Comparison of ENCODE assay signal across 25 cellular contexts in the genomic region with DNA sequence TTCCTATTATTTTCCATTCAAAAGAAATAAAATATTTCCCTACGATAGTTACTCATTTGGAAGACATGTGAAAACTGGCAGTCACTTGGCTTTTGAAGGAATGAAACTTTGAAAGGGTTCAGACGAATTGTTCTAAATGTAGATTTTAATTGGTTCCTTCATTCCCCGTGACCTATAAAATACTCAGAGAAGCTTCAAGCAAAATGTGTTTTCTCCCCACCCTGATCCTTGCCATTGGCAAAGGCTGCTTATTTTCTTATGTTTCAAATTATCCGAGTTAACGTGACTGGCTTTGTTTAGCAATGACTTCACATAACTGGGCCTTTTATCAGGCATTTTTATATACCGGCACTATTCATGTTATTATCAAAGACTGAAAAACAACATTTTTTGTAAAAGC.
"Had no signal": no experiment of that assay in that cellular context is flagged by ENCODE, and none has a peak within 500 bp of the region (broad histone marks: within the 10 kb centered on the region; RNA-seq: fewer than 3 reads in every experiment).

No MANE protein-coding gene starts in this region.

- H3K27me3 Mint-ChIP-seq: activated CD4-positive, alpha-beta T cell treated with anti-CD3 and anti-CD28 coated beads, Interleukin-2, amount 10 ng/mL, durations not matched to agents 7 days and 5 days; activated CD8-positive, alpha-beta memory T cell treated with anti-CD3 and anti-CD28 coated beads, Interleukin-2, amount 10 ng/mL, durations not matched to agents 7 days and 5 days; activated CD8-positive, alpha-beta T cell treated with anti-CD3 and anti-CD28 coated beads for 36 hours; stimulated activated memory B cell treated with anti-CD40 and anti-IgM and Interleukin-4, amounts not matched to agents 10 μg/mL and 1 μg/mL and 100 μg/mL, for 72 hours had no signal

- ATAC-seq: activated CD8-positive, alpha-beta memory T cell treated with anti-CD3 and anti-CD28 coated beads, Interleukin-2, amount 10 ng/mL, durations not matched to agents 7 days and 5 days; activated CD8-positive, alpha-beta T cell treated with anti-CD3 and anti-CD28 coated beads for 36 hours; activated naive CD4-positive, alpha-beta T cell treated with anti-CD3 and anti-CD28 coated beads, Interleukin-2, amount 50 U/mL, for 72 hours; natural killer cell; stimulated activated memory B cell treated with anti-CD40 and anti-IgM and Interleukin-4, amounts not matched to agents 10 μg/mL and 1 μg/mL and 100 μg/mL, for 72 hours had no signal

- DNase-seq: activated CD4-positive, alpha-beta T cell treated with anti-CD3 and anti-CD28 coated beads, Interleukin-2, amount 10 ng/mL, durations not matched to agents 7 days and 5 days; activated CD4-positive, CD25-positive, alpha-beta regulatory T cell treated with anti-CD3 and anti-CD28 coated beads, Interleukin-2, amount 50 U/mL, for 72 hours; activated CD8-positive, alpha-beta memory T cell treated with anti-CD3 and anti-CD28 coated beads, Interleukin-2, amount 10 ng/mL, durations not matched to agents 7 days and 5 days; activated CD8-positive, alpha-beta T cell treated with anti-CD3 and anti-CD28 coated beads for 36 hours; activated gamma-delta T cell; activated T-cell treated with anti-CD3 and anti-CD28 coated beads for 4 hours; adrenal gland; central memory CD4-positive, alpha-beta T cell; effector memory CD4-positive, alpha-beta T cell; glutamatergic neuron; left ventricle myocardium inferior; mammary epithelial cell; midbrain; natural killer cell; sigmoid colon; stimulated activated CD4-positive, alpha-beta T cell treated with anti-CD3 and anti-CD28 coated beads, Interleukin-15, amount 100 ng/mL, for 24 hours; trophoblast cell; WERI-Rb-1 had no signal

- H3K4me3 ChIP-seq: adrenal gland, ascending aorta, esophagus muscularis mucosa, hepatocyte, left ventricle myocardium inferior, sigmoid colon, smooth muscle cell, vagina had no signal

- H3K4me1 Mint-ChIP-seq: activated CD4-positive, alpha-beta T cell treated with anti-CD3 and anti-CD28 coated beads, Interleukin-2, amount 10 ng/mL, durations not matched to agents 7 days and 5 days; activated CD8-positive, alpha-beta memory T cell treated with anti-CD3 and anti-CD28 coated beads, Interleukin-2, amount 10 ng/mL, durations not matched to agents 7 days and 5 days; natural killer cell; stimulated activated memory B cell treated with anti-CD40 and anti-IgM and Interleukin-4, amounts not matched to agents 10 μg/mL and 1 μg/mL and 100 μg/mL, for 72 hours had no signal

- H3K36me3 Mint-ChIP-seq: activated CD8-positive, alpha-beta memory T cell treated with anti-CD3 and anti-CD28 coated beads, Interleukin-2, amount 10 ng/mL, durations not matched to agents 7 days and 5 days; activated naive CD4-positive, alpha-beta T cell treated with anti-CD3 and anti-CD28 coated beads, Interleukin-2, amount 50 U/mL, for 72 hours; natural killer cell; stimulated activated memory B cell treated with anti-CD40 and anti-IgM and Interleukin-4, amounts not matched to agents 10 μg/mL and 1 μg/mL and 100 μg/mL, for 72 hours had no signal

- H3K27me3 ChIP-seq: adrenal gland, ascending aorta, esophagus muscularis mucosa, hepatocyte, sigmoid colon, vagina had no signal

- H3K4me3 Mint-ChIP-seq: activated CD4-positive, alpha-beta T cell treated with anti-CD3 and anti-CD28 coated beads, Interleukin-2, amount 10 ng/mL, durations not matched to agents 7 days and 5 days; activated CD8-positive, alpha-beta memory T cell treated with anti-CD3 and anti-CD28 coated beads, Interleukin-2, amount 10 ng/mL, durations not matched to agents 7 days and 5 days; activated CD8-positive, alpha-beta T cell treated with anti-CD3 and anti-CD28 coated beads for 36 hours; natural killer cell; stimulated activated memory B cell treated with anti-CD40 and anti-IgM and Interleukin-4, amounts not matched to agents 10 μg/mL and 1 μg/mL and 100 μg/mL, for 72 hours had no signal

- H3K27ac ChIP-seq: adrenal gland, ascending aorta, esophagus muscularis mucosa, hepatocyte, left ventricle myocardium inferior, sigmoid colon, WERI-Rb-1 had no signal

- H3K9me3 Mint-ChIP-seq: activated CD4-positive, alpha-beta T cell treated with anti-CD3 and anti-CD28 coated beads, Interleukin-2, amount 10 ng/mL, durations not matched to agents 7 days and 5 days; activated CD8-positive, alpha-beta T cell treated with anti-CD3 and anti-CD28 coated beads for 36 hours; activated naive CD4-positive, alpha-beta T cell treated with anti-CD3 and anti-CD28 coated beads, Interleukin-2, amount 50 U/mL, for 72 hours; stimulated activated memory B cell treated with anti-CD40 and anti-IgM and Interleukin-4, amounts not matched to agents 10 μg/mL and 1 μg/mL and 100 μg/mL, for 72 hours had no signal

- H3K27ac Mint-ChIP-seq: activated CD4-positive, alpha-beta T cell treated with anti-CD3 and anti-CD28 coated beads, Interleukin-2, amount 10 ng/mL, durations not matched to agents 7 days and 5 days; activated CD8-positive, alpha-beta memory T cell treated with anti-CD3 and anti-CD28 coated beads, Interleukin-2, amount 10 ng/mL, durations not matched to agents 7 days and 5 days; activated CD8-positive, alpha-beta T cell treated with anti-CD3 and anti-CD28 coated beads for 36 hours; activated naive CD4-positive, alpha-beta T cell treated with anti-CD3 and anti-CD28 coated beads, Interleukin-2, amount 50 U/mL, for 72 hours; natural killer cell; stimulated activated memory B cell treated with anti-CD40 and anti-IgM and Interleukin-4, amounts not matched to agents 10 μg/mL and 1 μg/mL and 100 μg/mL, for 72 hours had no signal

- H3K9me3 ChIP-seq: adrenal gland, ascending aorta, esophagus muscularis mucosa, left ventricle myocardium inferior, sigmoid colon, vagina had no signal
